Comparison of ENCODE assay signal across 7 cellular contexts in genomic region chr11:70061734-70062133, GRCh38. TPM values are rescaled to one million over a fixed set of nuclear protein-coding genes. Genes with fewer than 3 reads are reported as not detected.
"Had no signal": no experiment of that assay in that cellular context is flagged by ENCODE, and none has a peak within 500 bp of the region (broad histone marks: within the 10 kb centered on the region; RNA-seq: fewer than 3 reads in every experiment).

No MANE protein-coding gene starts in this region.

- H2AFZ ChIP-seq: GM23248 had no signal

- H3K27ac Mint-ChIP-seq: IgD-negative memory B cell had no signal

- H3K9ac ChIP-seq: GM23248 had no signal

- H3K4me3 Mint-ChIP-seq: IgD-negative memory B cell had no signal

- H3K4me3 ChIP-seq: GM23248, HAP-1 had no signal

- H3K36me3 ChIP-seq: HAP-1 had no signal

- H3K36me3 Mint-ChIP-seq: IgD-negative memory B cell had no signal

- H3K27ac ChIP-seq: GM23248 had no signal

- H3K4me1 Mint-ChIP-seq: IgD-negative memory B cell had no signal

- H3K4me1 ChIP-seq: HAP-1 had no signal

- DNase-seq: GM23248, GOT3, H7, KG1 had no signal

- FAIRE-seq: HTR-8/SVneo had no signal

- H3K9me3 ChIP-seq: HAP-1 had no signal

RNA-seq across cellular contexts. Expression of gene ANO1, which starts 16.4 kb away (rescaled TPM):
- polyA plus RNA-seq: GM23248, IgD-negative memory B cell had no signal
